Comparison of ENCODE assay signal across 16 cellular contexts in genomic region chr11:44826922-44827643, GRCh38.
DNase-seq lines count a peak whose midpoint lies in the region; ATAC-seq and TF ChIP-seq lines count a peak whose summit lies in the region.
"Had no signal": no experiment of that assay in that cellular context is flagged by ENCODE, and none has a peak within 500 bp of the region (broad histone marks: within the 10 kb centered on the region; RNA-seq: fewer than 3 reads in every experiment).

No MANE protein-coding gene starts in this region.

- H3K14ac ChIP-seq in neuronal stem cell (ENCODE audit: low read length), result no peak overlapping the region

- DNase-seq in left ventricle myocardium inferior (no peak), Right ventricle myocardium superior (no peak), esophagus muscularis mucosa (ENCODE audit: extremely low spot score) (no peak), neuronal stem cell (ENCODE audit: low spot score) (no peak), upper lobe of right lung (peak; percentile 39), Ammon's horn (ENCODE audit: low spot score) (no peak)
- DNase-seq in activated CD4-positive, CD25-positive, alpha-beta regulatory T cell (lab: John Stamatoyannopoulos, UW), result no peak
- DNase-seq: MM.1S, NCI-H2081, NCI-H2227 treated with DMSO at 0.1 percent for 48 hours, NCI-H526 treated with DMSO at 0.1 percent for 48 hours, PC-9, SHP77 had no signal

- H3K27ac ChIP-seq in left ventricle myocardium inferior (replicated peaks) (peak overlapping the region; percentile 27), esophagus muscularis mucosa (replicated peaks in 1 of 4) (peak overlapping the region; percentile 52 to 78 (median 68)), neuronal stem cell (replicated peaks; ENCODE audit: low read length) (no peak overlapping the region), upper lobe of right lung (no peak overlapping the region)
- H3K27ac ChIP-seq: 22Rv1, HL-60, KMS-11, PC-9 had no signal

- peak overlapping the region; percentile 83 for H2AK5ac ChIP-seq in neuronal stem cell (ENCODE audit: low read depth, low read length)

- no peak for TF ChIP-seq EP300 in esophagus muscularis mucosa (IDR thresholded peaks at IDR 0.05)

- H3K4me1 ChIP-seq in left ventricle myocardium inferior, result peaks cover 57% of the 10 kb centered on the region
- H3K4me1 ChIP-seq in esophagus muscularis mucosa, result peaks cover 31 to 59% (median 47%) of the 10 kb centered on the region in 4 donors
- H3K4me1 ChIP-seq in neuronal stem cell (ENCODE audit: control insufficient read depth in 2 of 2, insufficient read depth in 1 of 2, low read depth in 1 of 2, low read length in 2 of 2), result peaks cover 40 to 46% of the 10 kb centered on the region in 2 donors
- no peaks in the 10 kb centered on the region for H3K4me1 ChIP-seq in upper lobe of right lung

- no peak overlapping the region for H2AFZ ChIP-seq in neuronal stem cell (ENCODE audit: low read length)
- H2AFZ ChIP-seq: PC-9 had no signal

- H3K9ac ChIP-seq in neuronal stem cell (ENCODE audit: low read depth, low read length, poor library complexity), result no peak overlapping the region
- H3K9ac ChIP-seq: KMS-11 had no signal

- H3K4me3 ChIP-seq in left ventricle myocardium inferior (no peak overlapping the region), esophagus muscularis mucosa (no peak overlapping the region), neuronal stem cell (ENCODE audit: low read length in 2 of 2) (no peak overlapping the region), upper lobe of right lung (no peak overlapping the region)
- H3K4me3 ChIP-seq: PC-9 had no signal

- TF ChIP-seq POLR2A in esophagus muscularis mucosa (IDR thresholded peaks at IDR 0.05; ENCODE audit: low read depth), result no peak

- no peak overlapping the region for H2BK15ac ChIP-seq in neuronal stem cell (ENCODE audit: low read length)

- peak overlapping the region; percentile 91 for H3K18ac ChIP-seq in neuronal stem cell (ENCODE audit: low read length)

- peak overlapping the region; percentile 58 for H2BK12ac ChIP-seq in neuronal stem cell (ENCODE audit: low read length)

- no peak overlapping the region for H2BK120ac ChIP-seq in neuronal stem cell (ENCODE audit: low read depth, low read length)

- H3K27me3 ChIP-seq in left ventricle myocardium inferior (ENCODE audit: low read depth) (no peaks in the 10 kb centered on the region), esophagus muscularis mucosa (no peaks in the 10 kb centered on the region), neuronal stem cell (ENCODE audit: control insufficient read depth in 3 of 3, insufficient read depth in 3 of 3, low read depth in 1 of 3, low read length in 3 of 3) (no peaks in the 10 kb centered on the region), upper lobe of right lung (no peaks in the 10 kb centered on the region)

- no peak overlapping the region for H3K4me2 ChIP-seq in neuronal stem cell (ENCODE audit: insufficient read depth, low read length, poor library complexity, severe bottlenecking)
- H3K4me2 ChIP-seq: KMS-11, PC-9 had no signal

- peaks cover 5% of the 10 kb centered on the region for H3K9me3 ChIP-seq in left ventricle myocardium inferior (replicated peaks)
- H3K9me3 ChIP-seq in esophagus muscularis mucosa, result no peaks in the 10 kb centered on the region
- peaks cover 0 to 12% of the 10 kb centered on the region in 2 donors for H3K9me3 ChIP-seq in neuronal stem cell (replicated peaks in 1 of 2; ENCODE audit: control insufficient read depth in 2 of 2, insufficient read depth in 1 of 2, low read depth in 1 of 2, low read length in 2 of 2)
- H3K9me3 ChIP-seq in upper lobe of right lung, result no peaks in the 10 kb centered on the region

- H3K36me3 ChIP-seq in left ventricle myocardium inferior (no peaks in the 10 kb centered on the region), esophagus muscularis mucosa (no peaks in the 10 kb centered on the region), neuronal stem cell (replicated peaks in 1 of 2; ENCODE audit: control insufficient read depth in 2 of 2, insufficient read depth in 2 of 2, low read length in 2 of 2) (no peaks in the 10 kb centered on the region), upper lobe of right lung (no peaks in the 10 kb centered on the region)

- TF ChIP-seq CTCF in left ventricle myocardium inferior (IDR thresholded peaks at IDR 0.05; ENCODE audit: borderline replicate concordance) (no peak), esophagus muscularis mucosa (IDR thresholded peaks at IDR 0.05) (no peak), upper lobe of right lung (IDR thresholded peaks at IDR 0.05) (no peak)

- H2BK5ac ChIP-seq in neuronal stem cell (ENCODE audit: low read length), result no peak overlapping the region

- WGBS in esophagus muscularis mucosa, result 83% methylated on average over 7 of the region's 7 CpGs
- WGBS in neuronal stem cell (ENCODE audit: extremely low coverage in 2 of 2, insufficient read length in 2 of 2, insufficient replicate concordance in 1 of 2), 2 donors, result no CpG with 5 or more reads among the region's 7 CpGs

- intact Hi-C loops in left ventricle myocardium inferior (cut with micrococcal nuclease), result no loop called here
- intact Hi-C loops in Right ventricle myocardium superior (cut with DNase I), result no loop called here
- intact Hi-C loops in esophagus muscularis mucosa (cut with DNase I), result no loop called here
- intact Hi-C loops in upper lobe of right lung (cut with DNase I), result no loop called here

- H3K23ac ChIP-seq in neuronal stem cell (ENCODE audit: low read depth, low read length, poor library complexity), result no peak overlapping the region

- peaks cover 10% of the 10 kb centered on the region for H3K79me1 ChIP-seq in neuronal stem cell (ENCODE audit: low read depth, low read length)

- H4K91ac ChIP-seq in neuronal stem cell (ENCODE audit: low read depth, low read length, poor library complexity), result no peak overlapping the region

- no peak overlapping the region for H4K8ac ChIP-seq in neuronal stem cell (ENCODE audit: low read depth, low read length)

- H3K4ac ChIP-seq in neuronal stem cell (ENCODE audit: low read length), result no peak overlapping the region

- ATAC-seq in Right ventricle myocardium superior (ENCODE audit: poor library complexity), result no peak
- peak; percentile 5 for ATAC-seq in upper lobe of right lung

Comparison
In these comparisons a context has a peak if more than half of its experiments do, and no peak if none do; other contexts are left out.
1. H3K27ac ChIP-seq: peak in left ventricle myocardium inferior (single experiment) and esophagus muscularis mucosa (4 of 4); none in neuronal stem cell (single experiment) and upper lobe of right lung (single experiment).